1 cellular context compared by ENCODE assay signal in the genomic region with DNA sequence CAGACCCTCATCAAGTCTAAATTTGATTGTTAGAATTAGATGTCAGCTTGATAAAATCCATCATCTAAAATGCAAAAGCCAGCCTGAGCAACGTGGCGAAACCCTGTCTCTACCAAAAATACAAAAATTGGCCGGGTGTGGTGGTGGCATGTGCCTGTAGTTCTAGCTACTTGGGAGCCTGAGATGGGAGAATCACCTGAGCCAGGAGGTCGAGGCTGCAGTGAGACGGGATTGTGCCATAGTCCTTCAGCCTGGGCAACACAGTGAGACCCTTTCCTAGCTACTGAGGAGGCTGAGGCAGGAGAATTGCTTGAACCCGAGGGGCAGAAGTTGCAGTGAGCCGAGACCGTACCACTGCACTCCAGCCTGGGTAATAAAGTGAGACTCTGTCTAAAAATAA.
TF ChIP-seq lines count a peak whose summit lies in the region.

No MANE protein-coding gene starts in this region.

TF ChIP-seq in IMR-90, 13 proteins besides CTCF, POLR2A, EP300 and RAD21 (continued from another document):
- TF ChIP-seq CHD1 (IDR thresholded peaks at IDR 0.05; ENCODE audit: low read depth, low read length) = no peak
- TF ChIP-seq, protein P1, sequence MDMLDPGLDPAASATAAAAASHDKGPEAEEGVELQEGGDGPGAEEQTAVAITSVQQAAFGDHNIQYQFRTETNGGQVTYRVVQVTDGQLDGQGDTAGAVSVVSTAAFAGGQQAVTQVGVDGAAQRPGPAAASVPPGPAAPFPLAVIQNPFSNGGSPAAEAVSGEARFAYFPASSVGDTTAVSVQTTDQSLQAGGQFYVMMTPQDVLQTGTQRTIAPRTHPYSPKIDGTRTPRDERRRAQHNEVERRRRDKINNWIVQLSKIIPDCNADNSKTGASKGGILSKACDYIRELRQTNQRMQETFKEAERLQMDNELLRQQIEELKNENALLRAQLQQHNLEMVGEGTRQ (IDR thresholded peaks at IDR 0.05; ENCODE audit: low read depth, low read length) = no peak
- no peak for TF ChIP-seq MAFK (IDR thresholded peaks at IDR 0.05; ENCODE audit: low read depth, low read length)
- TF ChIP-seq, protein P2, sequence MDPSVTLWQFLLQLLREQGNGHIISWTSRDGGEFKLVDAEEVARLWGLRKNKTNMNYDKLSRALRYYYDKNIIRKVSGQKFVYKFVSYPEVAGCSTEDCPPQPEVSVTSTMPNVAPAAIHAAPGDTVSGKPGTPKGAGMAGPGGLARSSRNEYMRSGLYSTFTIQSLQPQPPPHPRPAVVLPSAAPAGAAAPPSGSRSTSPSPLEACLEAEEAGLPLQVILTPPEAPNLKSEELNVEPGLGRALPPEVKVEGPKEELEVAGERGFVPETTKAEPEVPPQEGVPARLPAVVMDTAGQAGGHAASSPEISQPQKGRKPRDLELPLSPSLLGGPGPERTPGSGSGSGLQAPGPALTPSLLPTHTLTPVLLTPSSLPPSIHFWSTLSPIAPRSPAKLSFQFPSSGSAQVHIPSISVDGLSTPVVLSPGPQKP (IDR thresholded peaks at IDR 0.05; ENCODE audit: borderline replicate concordance, low read depth, low read length) = no peak
- no peak for TF ChIP-seq RCOR1 (IDR thresholded peaks at IDR 0.05; ENCODE audit: insufficient replicate concordance, low read length)
- TF ChIP-seq FOS (IDR thresholded peaks at IDR 0.05; ENCODE audit: low read depth, low read length) = no peak
- TF ChIP-seq NFE2L2 (IDR thresholded peaks at IDR 0.05; ENCODE audit: low read depth, low read length) = no peak
- TF ChIP-seq MXI1 (IDR thresholded peaks at IDR 0.05; ENCODE audit: borderline replicate concordance, low read depth, low read length) = no peak
- TF ChIP-seq CEBPB (IDR thresholded peaks at IDR 0.05; ENCODE audit: low read depth, low read length) = no peak
